In the genomic region with DNA sequence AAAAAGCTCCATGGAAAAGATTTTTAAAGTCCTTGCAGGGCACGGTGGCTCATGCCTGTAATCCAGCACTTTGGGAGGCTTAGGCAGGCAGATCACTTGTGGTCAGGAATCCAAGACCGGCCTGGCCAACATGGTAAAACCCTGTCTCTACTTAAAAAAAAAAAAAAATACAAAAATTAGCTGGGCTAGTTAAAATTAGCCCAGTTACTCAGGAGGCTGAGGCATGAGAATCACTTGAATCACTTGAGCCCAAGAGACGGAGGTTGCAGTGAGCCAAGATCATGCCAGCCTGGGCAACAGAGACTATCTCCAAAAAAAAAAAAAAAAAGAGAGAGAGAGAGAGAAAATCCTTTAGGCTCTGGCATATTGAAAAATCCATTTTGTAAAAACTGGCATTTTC, we compare ENCODE assay signal across 15 cellular contexts.
"Had no signal": no experiment of that assay in that cellular context is flagged by ENCODE, and none has a peak within 500 bp of the region (broad histone marks: within the 10 kb centered on the region; RNA-seq: fewer than 3 reads in every experiment).

No MANE protein-coding gene starts in this region.

- H3K4me1 ChIP-seq: tibial nerve had no signal

- H3K4me3 Mint-ChIP-seq: activated naive CD8-positive, alpha-beta T cell; memory B cell; stimulated activated naive B cell treated with anti-CD40 and anti-IgM and Interleukin-4, amounts not matched to agents 10 μg/mL and 1 μg/mL and 100 μg/mL, for 72 hours had no signal

- ATAC-seq: left lobe of liver; stimulated activated naive B cell treated with anti-CD40 and anti-IgM and Interleukin-4, amounts not matched to agents 10 μg/mL and 1 μg/mL and 100 μg/mL, for 72 hours had no signal

- H3K27me3 ChIP-seq: brain microvascular endothelial cell, ovary, tibial nerve had no signal

- DNase-seq: activated CD4-positive, alpha-beta T cell treated with anti-CD3 and anti-CD28 coated beads, Interleukin-2, amount 50 U/mL, for 1 hour; activated CD4-positive, CD25-positive, alpha-beta regulatory T cell; activated CD8-positive, alpha-beta memory T cell treated with anti-CD3 and anti-CD28 coated beads for 24 hours; activated gamma-delta T cell treated with Interleukin-2 at 50 U/mL for 16 hours; amniotic stem cell; brain microvascular endothelial cell; effector CD8-positive, alpha-beta T cell; ovary; stimulated activated CD4-positive, alpha-beta T cell treated with anti-CD3 and anti-CD28 coated beads, Interleukin-4, amount 100 ng/mL, for 1 hour; stimulated activated naive B cell treated with anti-CD40 and anti-IgM and Interleukin-4, amounts not matched to agents 10 μg/mL and 1 μg/mL and 100 μg/mL, for 72 hours; T-helper 2 cell had no signal

- H3K27ac Mint-ChIP-seq: activated naive CD8-positive, alpha-beta T cell; memory B cell; stimulated activated naive B cell treated with anti-CD40 and anti-IgM and Interleukin-4, amounts not matched to agents 10 μg/mL and 1 μg/mL and 100 μg/mL, for 72 hours had no signal

- H3K36me3 ChIP-seq: brain microvascular endothelial cell, ovary had no signal

- H3K27me3 Mint-ChIP-seq: activated naive CD8-positive, alpha-beta T cell; memory B cell; stimulated activated naive B cell treated with anti-CD40 and anti-IgM and Interleukin-4, amounts not matched to agents 10 μg/mL and 1 μg/mL and 100 μg/mL, for 72 hours had no signal

- H3K9me3 Mint-ChIP-seq: memory B cell; stimulated activated naive B cell treated with anti-CD40 and anti-IgM and Interleukin-4, amounts not matched to agents 10 μg/mL and 1 μg/mL and 100 μg/mL, for 72 hours had no signal

- H3K4me3 ChIP-seq: ovary, tibial nerve had no signal

- H3K27ac ChIP-seq: brain microvascular endothelial cell, ovary, tibial nerve had no signal

- H3K9me3 ChIP-seq: ovary, tibial nerve had no signal
